ENCODE assay signal across 1 cellular context in the genomic region with DNA sequence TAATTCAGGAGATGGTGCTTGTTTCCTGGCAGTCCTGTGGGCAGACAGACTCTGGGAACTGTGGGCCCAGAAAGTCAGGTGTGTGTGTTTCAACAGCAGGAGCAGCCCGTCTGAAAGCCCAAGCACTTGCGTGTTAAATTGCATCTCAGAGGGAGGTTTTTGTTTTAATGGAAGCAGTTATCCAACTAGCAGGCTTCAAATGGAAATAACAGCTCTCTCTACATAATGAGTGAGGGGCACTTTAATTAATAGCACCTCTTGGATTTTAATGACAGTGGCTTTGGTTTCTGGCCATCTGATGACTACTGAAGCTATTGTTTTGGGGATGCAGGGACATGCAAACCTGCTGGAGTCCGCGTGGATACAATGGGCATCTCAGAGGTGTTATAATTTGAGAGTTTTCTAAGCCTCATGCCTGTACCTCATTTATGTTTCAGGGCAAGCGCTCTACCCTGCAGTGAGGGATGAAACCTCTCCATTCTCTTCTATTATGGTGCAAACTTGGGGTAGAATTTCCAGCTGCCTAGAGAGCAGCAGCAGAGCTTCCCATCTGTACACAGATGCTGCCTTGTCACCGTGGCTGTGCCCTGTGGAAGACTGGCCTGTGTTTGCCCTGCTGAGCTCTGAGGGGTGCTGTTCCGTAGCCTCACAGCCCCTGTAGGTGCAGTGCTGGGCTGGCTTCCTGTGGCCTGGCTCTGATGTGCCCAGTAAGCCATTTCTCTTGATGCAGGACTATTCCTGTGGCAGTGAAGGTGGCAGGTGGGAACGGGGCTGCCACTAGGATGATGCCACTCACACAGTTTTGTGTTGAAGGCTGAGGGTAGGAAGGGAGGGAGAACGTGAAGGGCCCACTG.
TF ChIP-seq lines count a peak whose summit lies in the region.

No MANE protein-coding gene starts in this region.

TF ChIP-seq in H1, 55 proteins besides CTCF, POLR2A, EP300 and RAD21:
- TF ChIP-seq HDAC2 (IDR thresholded peaks at IDR 0.05; ENCODE audit: borderline replicate concordance in 1 of 2, low read depth in 2 of 2, low read length in 2 of 2) (peak in 1 of 2 experiments; percentile 62; a peak in 1 of 4 replicates), NANOG (IDR thresholded peaks at IDR 0.05; ENCODE audit: insufficient read depth, low read depth, low read length, poor library complexity, severe bottlenecking) (peak; percentile 95), BCL11A (IDR thresholded peaks at IDR 0.05; ENCODE audit: low read depth in 2 of 2, low read length in 2 of 2) (peak in 1 of 2 experiments; percentile 69), CTBP2 (IDR thresholded peaks at IDR 0.05; ENCODE audit: borderline replicate concordance, insufficient read depth, insufficient read length, low read length) (peak; percentile 27), CBX5 (IDR thresholded peaks at IDR 0.05; ENCODE audit: low read depth, low read length) (no peak), TEAD4 (IDR thresholded peaks at IDR 0.05; ENCODE audit: low read depth, low read length) (no peak), CHD1 (IDR thresholded peaks at IDR 0.05; ENCODE audit: low read depth, low read length) (no peak), HDAC6 (IDR thresholded peaks at IDR 0.05; ENCODE audit: low read depth, low read length) (no peak), RFX5 (IDR thresholded peaks at IDR 0.05; ENCODE audit: borderline replicate concordance, low read depth, low read length) (no peak), GTF2F1 (IDR thresholded peaks at IDR 0.05; ENCODE audit: borderline replicate concordance, low read depth, low read length) (no peak), SP4 (IDR thresholded peaks at IDR 0.05; ENCODE audit: low read length) (no peak), TCF12 (IDR thresholded peaks at IDR 0.05; ENCODE audit: low read depth, low read length) (0 out of 2 replicates have a peak, but pooled peaks have one; percentile 54), SRF (IDR thresholded peaks at IDR 0.05; ENCODE audit: low read depth, low read length) (no peak), SP1 (IDR thresholded peaks at IDR 0.05; ENCODE audit: low read depth, low read length) (peak; percentile 22; the same call in 1 of the 2 replicates)
- TF ChIP-seq, protein P1, sequence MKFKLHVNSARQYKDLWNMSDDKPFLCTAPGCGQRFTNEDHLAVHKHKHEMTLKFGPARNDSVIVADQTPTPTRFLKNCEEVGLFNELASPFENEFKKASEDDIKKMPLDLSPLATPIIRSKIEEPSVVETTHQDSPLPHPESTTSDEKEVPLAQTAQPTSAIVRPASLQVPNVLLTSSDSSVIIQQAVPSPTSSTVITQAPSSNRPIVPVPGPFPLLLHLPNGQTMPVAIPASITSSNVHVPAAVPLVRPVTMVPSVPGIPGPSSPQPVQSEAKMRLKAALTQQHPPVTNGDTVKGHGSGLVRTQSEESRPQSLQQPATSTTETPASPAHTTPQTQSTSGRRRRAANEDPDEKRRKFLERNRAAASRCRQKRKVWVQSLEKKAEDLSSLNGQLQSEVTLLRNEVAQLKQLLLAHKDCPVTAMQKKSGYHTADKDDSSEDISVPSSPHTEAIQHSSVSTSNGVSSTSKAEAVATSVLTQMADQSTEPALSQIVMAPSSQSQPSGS (IDR thresholded peaks at IDR 0.05; ENCODE audit: low read length), result 0 out of 2 replicates have a peak, but pooled peaks have one; percentile 53
- TF ChIP-seq, protein P2, sequence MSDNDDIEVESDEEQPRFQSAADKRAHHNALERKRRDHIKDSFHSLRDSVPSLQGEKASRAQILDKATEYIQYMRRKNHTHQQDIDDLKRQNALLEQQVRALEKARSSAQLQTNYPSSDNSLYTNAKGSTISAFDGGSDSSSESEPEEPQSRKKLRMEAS (IDR thresholded peaks at IDR 0.05), result peak; percentile 28
- TF ChIP-seq, protein P3, sequence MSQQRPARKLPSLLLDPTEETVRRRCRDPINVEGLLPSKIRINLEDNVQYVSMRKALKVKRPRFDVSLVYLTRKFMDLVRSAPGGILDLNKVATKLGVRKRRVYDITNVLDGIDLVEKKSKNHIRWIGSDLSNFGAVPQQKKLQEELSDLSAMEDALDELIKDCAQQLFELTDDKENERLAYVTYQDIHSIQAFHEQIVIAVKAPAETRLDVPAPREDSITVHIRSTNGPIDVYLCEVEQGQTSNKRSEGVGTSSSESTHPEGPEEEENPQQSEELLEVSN (IDR thresholded peaks at IDR 0.05), result 0 out of 2 replicates have a peak, but pooled peaks have one; percentile 27
- TF ChIP-seq, protein P4, sequence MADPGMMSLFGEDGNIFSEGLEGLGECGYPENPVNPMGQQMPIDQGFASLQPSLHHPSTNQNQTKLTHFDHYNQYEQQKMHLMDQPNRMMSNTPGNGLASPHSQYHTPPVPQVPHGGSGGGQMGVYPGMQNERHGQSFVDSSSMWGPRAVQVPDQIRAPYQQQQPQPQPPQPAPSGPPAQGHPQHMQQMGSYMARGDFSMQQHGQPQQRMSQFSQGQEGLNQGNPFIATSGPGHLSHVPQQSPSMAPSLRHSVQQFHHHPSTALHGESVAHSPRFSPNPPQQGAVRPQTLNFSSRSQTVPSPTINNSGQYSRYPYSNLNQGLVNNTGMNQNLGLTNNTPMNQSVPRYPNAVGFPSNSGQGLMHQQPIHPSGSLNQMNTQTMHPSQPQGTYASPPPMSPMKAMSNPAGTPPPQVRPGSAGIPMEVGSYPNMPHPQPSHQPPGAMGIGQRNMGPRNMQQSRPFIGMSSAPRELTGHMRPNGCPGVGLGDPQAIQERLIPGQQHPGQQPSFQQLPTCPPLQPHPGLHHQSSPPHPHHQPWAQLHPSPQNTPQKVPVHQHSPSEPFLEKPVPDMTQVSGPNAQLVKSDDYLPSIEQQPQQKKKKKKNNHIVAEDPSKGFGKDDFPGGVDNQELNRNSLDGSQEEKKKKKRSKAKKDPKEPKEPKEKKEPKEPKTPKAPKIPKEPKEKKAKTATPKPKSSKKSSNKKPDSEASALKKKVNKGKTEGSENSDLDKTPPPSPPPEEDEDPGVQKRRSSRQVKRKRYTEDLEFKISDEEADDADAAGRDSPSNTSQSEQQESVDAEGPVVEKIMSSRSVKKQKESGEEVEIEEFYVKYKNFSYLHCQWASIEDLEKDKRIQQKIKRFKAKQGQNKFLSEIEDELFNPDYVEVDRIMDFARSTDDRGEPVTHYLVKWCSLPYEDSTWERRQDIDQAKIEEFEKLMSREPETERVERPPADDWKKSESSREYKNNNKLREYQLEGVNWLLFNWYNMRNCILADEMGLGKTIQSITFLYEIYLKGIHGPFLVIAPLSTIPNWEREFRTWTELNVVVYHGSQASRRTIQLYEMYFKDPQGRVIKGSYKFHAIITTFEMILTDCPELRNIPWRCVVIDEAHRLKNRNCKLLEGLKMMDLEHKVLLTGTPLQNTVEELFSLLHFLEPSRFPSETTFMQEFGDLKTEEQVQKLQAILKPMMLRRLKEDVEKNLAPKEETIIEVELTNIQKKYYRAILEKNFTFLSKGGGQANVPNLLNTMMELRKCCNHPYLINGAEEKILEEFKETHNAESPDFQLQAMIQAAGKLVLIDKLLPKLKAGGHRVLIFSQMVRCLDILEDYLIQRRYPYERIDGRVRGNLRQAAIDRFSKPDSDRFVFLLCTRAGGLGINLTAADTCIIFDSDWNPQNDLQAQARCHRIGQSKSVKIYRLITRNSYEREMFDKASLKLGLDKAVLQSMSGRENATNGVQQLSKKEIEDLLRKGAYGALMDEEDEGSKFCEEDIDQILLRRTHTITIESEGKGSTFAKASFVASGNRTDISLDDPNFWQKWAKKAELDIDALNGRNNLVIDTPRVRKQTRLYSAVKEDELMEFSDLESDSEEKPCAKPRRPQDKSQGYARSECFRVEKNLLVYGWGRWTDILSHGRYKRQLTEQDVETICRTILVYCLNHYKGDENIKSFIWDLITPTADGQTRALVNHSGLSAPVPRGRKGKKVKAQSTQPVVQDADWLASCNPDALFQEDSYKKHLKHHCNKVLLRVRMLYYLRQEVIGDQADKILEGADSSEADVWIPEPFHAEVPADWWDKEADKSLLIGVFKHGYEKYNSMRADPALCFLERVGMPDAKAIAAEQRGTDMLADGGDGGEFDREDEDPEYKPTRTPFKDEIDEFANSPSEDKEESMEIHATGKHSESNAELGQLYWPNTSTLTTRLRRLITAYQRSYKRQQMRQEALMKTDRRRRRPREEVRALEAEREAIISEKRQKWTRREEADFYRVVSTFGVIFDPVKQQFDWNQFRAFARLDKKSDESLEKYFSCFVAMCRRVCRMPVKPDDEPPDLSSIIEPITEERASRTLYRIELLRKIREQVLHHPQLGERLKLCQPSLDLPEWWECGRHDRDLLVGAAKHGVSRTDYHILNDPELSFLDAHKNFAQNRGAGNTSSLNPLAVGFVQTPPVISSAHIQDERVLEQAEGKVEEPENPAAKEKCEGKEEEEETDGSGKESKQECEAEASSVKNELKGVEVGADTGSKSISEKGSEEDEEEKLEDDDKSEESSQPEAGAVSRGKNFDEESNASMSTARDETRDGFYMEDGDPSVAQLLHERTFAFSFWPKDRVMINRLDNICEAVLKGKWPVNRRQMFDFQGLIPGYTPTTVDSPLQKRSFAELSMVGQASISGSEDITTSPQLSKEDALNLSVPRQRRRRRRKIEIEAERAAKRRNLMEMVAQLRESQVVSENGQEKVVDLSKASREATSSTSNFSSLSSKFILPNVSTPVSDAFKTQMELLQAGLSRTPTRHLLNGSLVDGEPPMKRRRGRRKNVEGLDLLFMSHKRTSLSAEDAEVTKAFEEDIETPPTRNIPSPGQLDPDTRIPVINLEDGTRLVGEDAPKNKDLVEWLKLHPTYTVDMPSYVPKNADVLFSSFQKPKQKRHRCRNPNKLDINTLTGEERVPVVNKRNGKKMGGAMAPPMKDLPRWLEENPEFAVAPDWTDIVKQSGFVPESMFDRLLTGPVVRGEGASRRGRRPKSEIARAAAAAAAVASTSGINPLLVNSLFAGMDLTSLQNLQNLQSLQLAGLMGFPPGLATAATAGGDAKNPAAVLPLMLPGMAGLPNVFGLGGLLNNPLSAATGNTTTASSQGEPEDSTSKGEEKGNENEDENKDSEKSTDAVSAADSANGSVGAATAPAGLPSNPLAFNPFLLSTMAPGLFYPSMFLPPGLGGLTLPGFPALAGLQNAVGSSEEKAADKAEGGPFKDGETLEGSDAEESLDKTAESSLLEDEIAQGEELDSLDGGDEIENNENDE (IDR thresholded peaks at IDR 0.05; ENCODE audit: insufficient replicate concordance, low read length), result peak; percentile 24
